8 cellular contexts compared by ENCODE assay signal in the genomic region with DNA sequence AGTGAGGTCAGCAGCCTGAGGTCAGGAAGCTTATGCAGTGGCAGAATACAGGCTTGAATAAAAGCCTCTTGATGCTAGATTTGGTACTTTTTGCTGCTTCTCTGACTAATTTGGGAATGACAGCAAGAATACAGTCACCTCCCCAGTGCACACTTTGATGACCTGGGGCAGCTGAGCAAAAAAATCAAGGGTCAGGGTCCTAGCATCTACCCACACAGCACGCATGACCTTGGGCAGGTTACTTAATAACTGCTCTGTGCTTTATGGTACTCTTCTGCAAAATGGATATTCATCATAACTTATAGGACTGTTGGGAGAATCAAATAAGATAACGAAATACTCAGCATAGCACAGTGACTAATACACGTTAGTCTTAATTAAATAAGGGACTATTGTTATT.
"Had no signal": no experiment of that assay in that cellular context is flagged by ENCODE, and none has a peak within 500 bp of the region (broad histone marks: within the 10 kb centered on the region; RNA-seq: fewer than 3 reads in every experiment).

No MANE protein-coding gene starts in this region.

- H3K4me3 ChIP-seq: GM12878 had no signal

- ATAC-seq: GM12878 had no signal

- DNase-seq: GDM1, GF-D8 had no signal

- FAIRE-seq: G401.6, GM12878, GM12891, GM12892, GM18507, GM19239 had no signal
